Comparison of ENCODE assay signal across 8 cellular contexts in genomic region chr2:217166241-217166640, GRCh38.
DNase-seq lines count a peak whose midpoint lies in the region; ATAC-seq lines count a peak whose summit lies in the region.

No MANE protein-coding gene starts in this region.

- ATAC-seq in HG03045 (IDR thresholded peaks at IDR 0.05; ENCODE audit: unreplicated experiment) = no peak
- ATAC-seq in GM21576 (IDR thresholded peaks at IDR 0.05; ENCODE audit: unreplicated experiment) = no peak
- ATAC-seq in HG03378 (IDR thresholded peaks at IDR 0.05; ENCODE audit: unreplicated experiment) = no peak

- peak; percentile 8 for DNase-seq in DMS 273 treated with DMSO at 0.1 percent for 48 hours (lab: John Stamatoyannopoulos, UW)
- peak; percentile 13 for DNase-seq in HuH-7.5 (ENCODE audit: low spot score)
- peak; percentile 68 for DNase-seq in RKO (ENCODE audit: low spot score)
- DNase-seq in fibroblast of the conjunctiva (ENCODE audit: low read depth) = peak; percentile 57
- DNase-seq in renal cortical epithelial cell (ENCODE audit: low read depth) = peak; percentile 78

Comparison
In these comparisons a context has a peak if more than half of its experiments do, and no peak if none do; other contexts are left out.
1. DNase-seq: peak in every context shown above with its lines; median percentile 78 in renal cortical epithelial cell; 68 in RKO; 57 in fibroblast of the conjunctiva; 13 in HuH-7.5; 8 in DMS 273 treated with DMSO at 0.1 percent for 48 hours.